ENCODE assay signal across 8 cellular contexts in genomic region chr12:64459388-64460024, GRCh38. TPM values are rescaled to one million over a fixed set of nuclear protein-coding genes. Genes with fewer than 3 reads are reported as not detected.
A peak's percentile ranks its signal among the peaks of the same experiment; 100 is the strongest.
DNase-seq lines count a peak whose midpoint lies in the region; ATAC-seq and TF ChIP-seq lines count a peak whose summit lies in the region.

No MANE protein-coding gene starts in this region.

- TF ChIP-seq CTCF in OCI-LY7 (conservative IDR thresholded peaks at IDR 0.05; ENCODE audit: low read length) (no peak), fibroblast of the aortic adventitia (IDR thresholded peaks at IDR 0.05; ENCODE audit: insufficient read depth, low read length) (no peak)

- H3K9me2 ChIP-seq in OCI-LY7 (ENCODE audit: insufficient read depth, low read length), result no peaks in the 10 kb centered on the region

- H3K9me3 ChIP-seq in OCI-LY7 (ENCODE audit: low read length), result no peaks in the 10 kb centered on the region

- H4K20me1 ChIP-seq in OCI-LY7 (ENCODE audit: insufficient read depth, low read length), result peaks cover 17% of the 10 kb centered on the region; the same call in 1 of the 2 replicates

- peaks cover 53% of the 10 kb centered on the region for H3K4me1 Mint-ChIP-seq in stimulated activated effector memory CD8-positive, alpha-beta T cell treated with anti-CD3 and anti-CD28 coated beads, Interleukin-12 subunit alpha, Interleukin-12 subunit beta, amount 100 ng/mL, for 72 hours

- CTCF ChIA-PET in OCI-LY7 (lab: Charles Lee; ENCODE audit: unreplicated experiment), result no interaction called here
- CTCF ChIA-PET in HEK293T (lab: Yijun Ruan, JAX), result interaction anchor here (0.6 kb wide), 1 partner anchor 342 kb away, joined by 3 read pairs; no protein-coding TSS in a partner anchor

- intact Hi-C loops in OCI-LY7 (cut with micrococcal nuclease; ENCODE audit: unreplicated experiment), result no loop called here

- peak; percentile 42 for ATAC-seq in stimulated activated effector memory CD8-positive, alpha-beta T cell treated with anti-CD3 and anti-CD28 coated beads, Interleukin-12 subunit alpha, Interleukin-12 subunit beta, amount 100 ng/mL, for 72 hours

- H3K4me2 ChIP-seq in OCI-LY7 (ENCODE audit: low read length), result peak overlapping the region; percentile 52

- POLR2A ChIA-PET in OCI-LY7 (lab: Charles Lee), result interaction anchor here (0.8 kb wide), 1 partner anchor 15 kb away, joined by 3 read pairs; no protein-coding TSS in a partner anchor
- POLR2A ChIA-PET in HEK293T (lab: Yijun Ruan, JAX), result no interaction called here

- H3K27ac ChIP-seq in OCI-LY7 (ENCODE audit: low read depth, low read length, poor library complexity, severe bottlenecking), result peak overlapping the region; percentile 19

- H3K9me3 Mint-ChIP-seq in stimulated activated effector memory CD8-positive, alpha-beta T cell treated with anti-CD3 and anti-CD28 coated beads, Interleukin-12 subunit alpha, Interleukin-12 subunit beta, amount 100 ng/mL, for 72 hours, result no peaks in the 10 kb centered on the region

- peaks cover 68% of the 10 kb centered on the region for H3K79me2 ChIP-seq in OCI-LY7 (ENCODE audit: insufficient read depth, low read depth, low read length)

- peak overlapping the region; percentile 79 for H3K4me3 Mint-ChIP-seq in stimulated activated effector memory CD8-positive, alpha-beta T cell treated with anti-CD3 and anti-CD28 coated beads, Interleukin-12 subunit alpha, Interleukin-12 subunit beta, amount 100 ng/mL, for 72 hours

- peak; percentile 7 for DNase-seq in stimulated activated CD4-positive, alpha-beta T cell treated with anti-CD3 and anti-CD28 coated beads, Interleukin-15, amount 100 ng/mL, for 24 hours
- no peak for DNase-seq in stimulated activated CD4-positive, alpha-beta T cell treated with anti-CD3 and anti-CD28 coated beads, Interleukin-2, amount 100 ng/mL, for 48 hours
- DNase-seq in OCI-LY7 (ENCODE audit: low spot score), result no peak
- peak; percentile 26 for DNase-seq in fibroblast of the aortic adventitia (ENCODE audit: low read depth)
- DNase-seq in stimulated activated effector memory CD8-positive, alpha-beta T cell treated with anti-CD3 and anti-CD28 coated beads, Interleukin-12 subunit alpha, Interleukin-12 subunit beta, amount 100 ng/mL, for 72 hours (ENCODE audit: low spot score in 2 of 2), result no peak
- no peak for DNase-seq in HEK293T (ENCODE audit: extremely low spot score)
- no peak for DNase-seq in HPDE6-E6E7 (ENCODE audit: extremely low spot score)
- no peak for DNase-seq in NCI-H2081 (lab: John Stamatoyannopoulos, UW)

- peaks cover 15% of the 10 kb centered on the region for H3K4me1 ChIP-seq in OCI-LY7 (ENCODE audit: insufficient read depth, low read length, poor library complexity, severe bottlenecking)

- H2AFZ ChIP-seq in OCI-LY7 (ENCODE audit: low read length), result no peak overlapping the region

- H3K36me3 Mint-ChIP-seq in stimulated activated effector memory CD8-positive, alpha-beta T cell treated with anti-CD3 and anti-CD28 coated beads, Interleukin-12 subunit alpha, Interleukin-12 subunit beta, amount 100 ng/mL, for 72 hours, result peaks cover 99% of the 10 kb centered on the region

- BruUV-seq in OCI-LY7 (replicated peaks; lab: Mats Ljungman, UMichigan), result no TSS peak

- H3K4me3 ChIP-seq in OCI-LY7 (ENCODE audit: low read depth, low read length, poor library complexity, severe bottlenecking) (peak overlapping the region; percentile 54), fibroblast of the aortic adventitia (ENCODE audit: low read depth, low read length) (peak overlapping the region; percentile 51)

- peaks cover 90% of the 10 kb centered on the region for H3K36me3 ChIP-seq in OCI-LY7 (ENCODE audit: insufficient read depth, low read length)

- H3K27ac Mint-ChIP-seq in stimulated activated effector memory CD8-positive, alpha-beta T cell treated with anti-CD3 and anti-CD28 coated beads, Interleukin-12 subunit alpha, Interleukin-12 subunit beta, amount 100 ng/mL, for 72 hours, result peak overlapping the region; percentile 97

TF ChIP-seq in HEK293T, 16 proteins besides CTCF, POLR2A, EP300 and RAD21:
- TF ChIP-seq SP1 (IDR thresholded peaks at IDR 0.05) (no peak), BHLHE40 (IDR thresholded peaks at IDR 0.05; ENCODE audit: borderline replicate concordance) (no peak), NFRKB (IDR thresholded peaks at IDR 0.05) (no peak), FOXK2 (IDR thresholded peaks at IDR 0.05) (no peak), FOXA1 (IDR thresholded peaks at IDR 0.05) (no peak), HDGF (IDR thresholded peaks at IDR 0.05; ENCODE audit: borderline replicate concordance) (no peak), TARDBP (IDR thresholded peaks at IDR 0.05) (no peak), CTBP1 (IDR thresholded peaks at IDR 0.05; ENCODE audit: borderline replicate concordance) (no peak), SUZ12 (IDR thresholded peaks at IDR 0.05) (no peak), ELF4 (IDR thresholded peaks at IDR 0.05) (no peak), FOXM1 (IDR thresholded peaks at IDR 0.05; ENCODE audit: borderline replicate concordance) (no peak), ARNT (IDR thresholded peaks at IDR 0.05) (no peak), LEF1 (IDR thresholded peaks at IDR 0.05; ENCODE audit: borderline replicate concordance) (no peak), ZNF384 (IDR thresholded peaks at IDR 0.05) (no peak), L3MBTL2 (conservative IDR thresholded peaks at IDR 0.05) (no peak)
- TF ChIP-seq, protein P1, sequence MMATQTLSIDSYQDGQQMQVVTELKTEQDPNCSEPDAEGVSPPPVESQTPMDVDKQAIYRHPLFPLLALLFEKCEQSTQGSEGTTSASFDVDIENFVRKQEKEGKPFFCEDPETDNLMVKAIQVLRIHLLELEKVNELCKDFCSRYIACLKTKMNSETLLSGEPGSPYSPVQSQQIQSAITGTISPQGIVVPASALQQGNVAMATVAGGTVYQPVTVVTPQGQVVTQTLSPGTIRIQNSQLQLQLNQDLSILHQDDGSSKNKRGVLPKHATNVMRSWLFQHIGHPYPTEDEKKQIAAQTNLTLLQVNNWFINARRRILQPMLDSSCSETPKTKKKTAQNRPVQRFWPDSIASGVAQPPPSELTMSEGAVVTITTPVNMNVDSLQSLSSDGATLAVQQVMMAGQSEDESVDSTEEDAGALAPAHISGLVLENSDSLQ (IDR thresholded peaks at IDR 0.05), result no peak

RNA-seq across cellular contexts. Expression of gene TBK1, which starts 7.6 kb away (rescaled TPM):
- 22.7 and 26.1 TPM in 2 replicates for total RNA-seq in OCI-LY7 (2014; rRNA removed; shearing (Covaris generic))
- total RNA-seq in OCI-LY7 (2022), result 29.5 and 30.1 TPM in 2 replicates
- total RNA-seq in fibroblast of the aortic adventitia (ENCODE audit: low replicate concordance), result 27.9 and 32.1 TPM in 2 replicates

RNA-seq across cellular contexts. Expression of gene XPOT, which starts 55.3 kb away (rescaled TPM):
- 86.8 and 101 TPM in 2 replicates for total RNA-seq in OCI-LY7 (2014; rRNA removed; shearing (Covaris generic))
- total RNA-seq in OCI-LY7 (2022), result 205 and 210 TPM in 2 replicates
- 131 and 237 TPM in 2 replicates for total RNA-seq in fibroblast of the aortic adventitia (ENCODE audit: low replicate concordance)

Comparison
In these comparisons a context has a peak if more than half of its experiments do, and no peak if none do; other contexts are left out.
1. DNase-seq: peak in stimulated activated CD4-positive, alpha-beta T cell treated with anti-CD3 and anti-CD28 coated beads, Interleukin-15, amount 100 ng/mL, for 24 hours (single experiment) and fibroblast of the aortic adventitia (single experiment); none in stimulated activated CD4-positive, alpha-beta T cell treated with anti-CD3 and anti-CD28 coated beads, Interleukin-2, amount 100 ng/mL, for 48 hours (0 of 2), OCI-LY7 (single experiment), stimulated activated effector memory CD8-positive, alpha-beta T cell treated with anti-CD3 and anti-CD28 coated beads, Interleukin-12 subunit alpha, Interleukin-12 subunit beta, amount 100 ng/mL, for 72 hours (0 of 2), HEK293T (single experiment), HPDE6-E6E7 (single experiment) and NCI-H2081 (0 of 2).